In the genomic region with DNA sequence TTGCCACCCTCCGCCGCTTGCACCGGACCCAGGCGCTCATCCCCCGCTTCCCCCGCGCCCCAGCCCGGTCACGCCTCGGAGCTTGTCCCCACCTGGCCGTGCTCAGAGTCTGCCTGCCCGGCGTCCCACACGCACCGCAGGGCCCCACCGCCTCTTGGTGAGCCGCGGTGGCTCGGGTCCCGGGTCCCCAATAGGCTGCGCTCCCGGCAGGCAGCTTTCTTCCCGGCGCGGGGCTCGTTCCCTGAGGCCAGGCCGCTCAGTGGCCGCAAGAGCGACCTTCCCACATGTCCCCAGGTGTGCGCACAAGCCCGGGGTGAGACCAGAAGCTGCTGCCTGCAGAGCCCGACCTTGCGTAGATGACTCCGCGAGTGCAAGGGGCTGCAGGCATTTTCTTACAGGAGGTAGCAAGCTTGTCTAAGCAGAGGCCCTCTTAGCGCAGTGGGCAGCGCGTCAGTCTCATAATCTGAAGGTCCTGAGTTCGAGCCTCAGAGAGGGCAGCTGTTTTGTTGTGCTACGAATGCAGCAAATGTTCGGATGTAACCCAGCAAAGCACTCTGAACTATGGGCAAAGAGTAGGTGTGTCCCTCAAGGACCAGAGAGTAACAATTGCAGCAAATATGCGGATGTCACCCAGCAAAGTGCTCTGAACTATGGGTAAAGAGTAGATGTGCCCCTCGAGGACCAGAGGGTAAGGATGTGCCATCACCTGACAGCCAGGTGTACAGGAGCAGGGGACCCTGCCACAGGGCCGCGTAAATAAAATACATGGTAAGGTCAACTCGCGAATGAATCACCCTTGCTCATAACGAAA, we compare ENCODE assay signal across 1 cellular context.
TF ChIP-seq lines count a peak whose summit lies in the region.

No MANE protein-coding gene starts in this region.

TF ChIP-seq in HepG2, 621 proteins besides CTCF, POLR2A, EP300 and RAD21 (continued from another document and continues in another):
- TF ChIP-seq, protein P1, sequence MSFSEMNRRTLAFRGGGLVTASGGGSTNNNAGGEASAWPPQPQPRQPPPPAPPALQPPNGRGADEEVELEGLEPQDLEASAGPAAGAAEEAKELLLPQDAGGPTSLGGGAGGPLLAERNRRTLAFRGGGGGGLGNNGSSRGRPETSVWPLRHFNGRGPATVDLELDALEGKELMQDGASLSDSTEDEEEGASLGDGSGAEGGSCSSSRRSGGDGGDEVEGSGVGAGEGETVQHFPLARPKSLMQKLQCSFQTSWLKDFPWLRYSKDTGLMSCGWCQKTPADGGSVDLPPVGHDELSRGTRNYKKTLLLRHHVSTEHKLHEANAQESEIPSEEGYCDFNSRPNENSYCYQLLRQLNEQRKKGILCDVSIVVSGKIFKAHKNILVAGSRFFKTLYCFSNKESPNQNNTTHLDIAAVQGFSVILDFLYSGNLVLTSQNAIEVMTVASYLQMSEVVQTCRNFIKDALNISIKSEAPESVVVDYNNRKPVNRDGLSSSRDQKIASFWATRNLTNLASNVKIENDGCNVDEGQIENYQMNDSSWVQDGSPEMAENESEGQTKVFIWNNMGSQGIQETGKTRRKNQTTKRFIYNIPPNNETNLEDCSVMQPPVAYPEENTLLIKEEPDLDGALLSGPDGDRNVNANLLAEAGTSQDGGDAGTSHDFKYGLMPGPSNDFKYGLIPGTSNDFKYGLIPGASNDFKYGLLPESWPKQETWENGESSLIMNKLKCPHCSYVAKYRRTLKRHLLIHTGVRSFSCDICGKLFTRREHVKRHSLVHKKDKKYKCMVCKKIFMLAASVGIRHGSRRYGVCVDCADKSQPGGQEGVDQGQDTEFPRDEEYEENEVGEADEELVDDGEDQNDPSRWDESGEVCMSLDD (CRISPR knock-in tag; IDR thresholded peaks at IDR 0.05; ENCODE audit: borderline replicate concordance): peak; percentile 87; the same call in 1 of the 2 replicates
- TF ChIP-seq, protein P2, sequence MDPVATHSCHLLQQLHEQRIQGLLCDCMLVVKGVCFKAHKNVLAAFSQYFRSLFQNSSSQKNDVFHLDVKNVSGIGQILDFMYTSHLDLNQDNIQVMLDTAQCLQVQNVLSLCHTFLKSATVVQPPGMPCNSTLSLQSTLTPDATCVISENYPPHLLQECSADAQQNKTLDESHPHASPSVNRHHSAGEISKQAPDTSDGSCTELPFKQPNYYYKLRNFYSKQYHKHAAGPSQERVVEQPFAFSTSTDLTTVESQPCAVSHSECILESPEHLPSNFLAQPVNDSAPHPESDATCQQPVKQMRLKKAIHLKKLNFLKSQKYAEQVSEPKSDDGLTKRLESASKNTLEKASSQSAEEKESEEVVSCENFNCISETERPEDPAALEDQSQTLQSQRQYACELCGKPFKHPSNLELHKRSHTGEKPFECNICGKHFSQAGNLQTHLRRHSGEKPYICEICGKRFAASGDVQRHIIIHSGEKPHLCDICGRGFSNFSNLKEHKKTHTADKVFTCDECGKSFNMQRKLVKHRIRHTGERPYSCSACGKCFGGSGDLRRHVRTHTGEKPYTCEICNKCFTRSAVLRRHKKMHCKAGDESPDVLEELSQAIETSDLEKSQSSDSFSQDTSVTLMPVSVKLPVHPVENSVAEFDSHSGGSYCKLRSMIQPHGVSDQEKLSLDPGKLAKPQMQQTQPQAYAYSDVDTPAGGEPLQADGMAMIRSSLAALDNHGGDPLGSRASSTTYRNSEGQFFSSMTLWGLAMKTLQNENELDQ (CRISPR knock-in tag; IDR thresholded peaks at IDR 0.05; ENCODE audit: borderline replicate concordance): peak; percentile 67; the same call in 1 of the 2 replicates
- TF ChIP-seq ETV6 (CRISPR knock-in tag; conservative IDR thresholded peaks at IDR 0.05) (0 out of 2 replicates have a peak, but pooled peaks have one; percentile 64), CBX1 (IDR thresholded peaks at IDR 0.05; ENCODE audit: low read depth) (peak; percentile 43), JDP2 (CRISPR knock-in tag; IDR thresholded peaks at IDR 0.05; ENCODE audit: borderline replicate concordance) (no peak), SIN3B (IDR thresholded peaks at IDR 0.05; ENCODE audit: low read length) (no peak), ZBTB38 (CRISPR knock-in tag; IDR thresholded peaks at IDR 0.05) (no peak; the same call in 1 of the 2 replicates), FOSL1 (CRISPR knock-in tag; IDR thresholded peaks at IDR 0.05; ENCODE audit: borderline replicate concordance) (0 out of 2 replicates have a peak, but pooled peaks have one; percentile 38), SP140L (CRISPR knock-in tag; IDR thresholded peaks at IDR 0.05; ENCODE audit: borderline replicate concordance) (peak; percentile 97), ISL2 (CRISPR knock-in tag; IDR thresholded peaks at IDR 0.05) (peak; percentile 92), ZNF367 (CRISPR knock-in tag; IDR thresholded peaks at IDR 0.05; ENCODE audit: borderline replicate concordance) (0 out of 2 replicates have a peak, but pooled peaks have one; percentile 72), ZMYM4 (CRISPR knock-in tag; IDR thresholded peaks at IDR 0.05) (peak; percentile 86), ZNF569 (CRISPR knock-in tag; IDR thresholded peaks at IDR 0.05; ENCODE audit: borderline replicate concordance) (0 out of 2 replicates have a peak, but pooled peaks have one; percentile 67), YEATS4 (CRISPR knock-in tag; IDR thresholded peaks at IDR 0.05; ENCODE audit: borderline replicate concordance) (peak; percentile 67), ZSCAN22 (CRISPR knock-in tag; IDR thresholded peaks at IDR 0.05) (peak; percentile 67; the same call in 1 of the 2 replicates), ZNF709 (CRISPR knock-in tag; IDR thresholded peaks at IDR 0.05) (peak; percentile 73; the same call in 1 of the 2 replicates), DNMT3B (CRISPR knock-in tag; conservative IDR thresholded peaks at IDR 0.05) (peak; percentile 93), ZNF263 (CRISPR knock-in tag; IDR thresholded peaks at IDR 0.05) (peak; percentile 76), ZNF619 (CRISPR knock-in tag; IDR thresholded peaks at IDR 0.05) (peak; percentile 96), KLF16 (CRISPR knock-in tag; IDR thresholded peaks at IDR 0.05) (peak in 1 of 2 experiments; percentile 98; a peak in 2 of 4 replicates), SNAPC2 (CRISPR knock-in tag; IDR thresholded peaks at IDR 0.05) (peak; percentile 63; the same call in 1 of the 2 replicates), ZNF670 (CRISPR knock-in tag; IDR thresholded peaks at IDR 0.05; ENCODE audit: borderline replicate concordance) (no peak; the same call in 1 of the 2 replicates), ZNF629 (CRISPR knock-in tag; conservative IDR thresholded peaks at IDR 0.05) (peak; percentile 78)
- TF ChIP-seq, protein P3, sequence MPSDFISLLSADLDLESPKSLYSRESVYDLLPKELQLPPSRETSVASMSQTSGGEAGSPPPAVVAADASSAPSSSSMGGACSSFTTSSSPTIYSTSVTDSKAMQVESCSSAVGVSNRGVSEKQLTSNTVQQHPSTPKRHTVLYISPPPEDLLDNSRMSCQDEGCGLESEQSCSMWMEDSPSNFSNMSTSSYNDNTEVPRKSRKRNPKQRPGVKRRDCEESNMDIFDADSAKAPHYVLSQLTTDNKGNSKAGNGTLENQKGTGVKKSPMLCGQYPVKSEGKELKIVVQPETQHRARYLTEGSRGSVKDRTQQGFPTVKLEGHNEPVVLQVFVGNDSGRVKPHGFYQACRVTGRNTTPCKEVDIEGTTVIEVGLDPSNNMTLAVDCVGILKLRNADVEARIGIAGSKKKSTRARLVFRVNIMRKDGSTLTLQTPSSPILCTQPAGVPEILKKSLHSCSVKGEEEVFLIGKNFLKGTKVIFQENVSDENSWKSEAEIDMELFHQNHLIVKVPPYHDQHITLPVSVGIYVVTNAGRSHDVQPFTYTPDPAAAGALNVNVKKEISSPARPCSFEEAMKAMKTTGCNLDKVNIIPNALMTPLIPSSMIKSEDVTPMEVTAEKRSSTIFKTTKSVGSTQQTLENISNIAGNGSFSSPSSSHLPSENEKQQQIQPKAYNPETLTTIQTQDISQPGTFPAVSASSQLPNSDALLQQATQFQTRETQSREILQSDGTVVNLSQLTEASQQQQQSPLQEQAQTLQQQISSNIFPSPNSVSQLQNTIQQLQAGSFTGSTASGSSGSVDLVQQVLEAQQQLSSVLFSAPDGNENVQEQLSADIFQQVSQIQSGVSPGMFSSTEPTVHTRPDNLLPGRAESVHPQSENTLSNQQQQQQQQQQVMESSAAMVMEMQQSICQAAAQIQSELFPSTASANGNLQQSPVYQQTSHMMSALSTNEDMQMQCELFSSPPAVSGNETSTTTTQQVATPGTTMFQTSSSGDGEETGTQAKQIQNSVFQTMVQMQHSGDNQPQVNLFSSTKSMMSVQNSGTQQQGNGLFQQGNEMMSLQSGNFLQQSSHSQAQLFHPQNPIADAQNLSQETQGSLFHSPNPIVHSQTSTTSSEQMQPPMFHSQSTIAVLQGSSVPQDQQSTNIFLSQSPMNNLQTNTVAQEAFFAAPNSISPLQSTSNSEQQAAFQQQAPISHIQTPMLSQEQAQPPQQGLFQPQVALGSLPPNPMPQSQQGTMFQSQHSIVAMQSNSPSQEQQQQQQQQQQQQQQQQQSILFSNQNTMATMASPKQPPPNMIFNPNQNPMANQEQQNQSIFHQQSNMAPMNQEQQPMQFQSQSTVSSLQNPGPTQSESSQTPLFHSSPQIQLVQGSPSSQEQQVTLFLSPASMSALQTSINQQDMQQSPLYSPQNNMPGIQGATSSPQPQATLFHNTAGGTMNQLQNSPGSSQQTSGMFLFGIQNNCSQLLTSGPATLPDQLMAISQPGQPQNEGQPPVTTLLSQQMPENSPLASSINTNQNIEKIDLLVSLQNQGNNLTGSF (CRISPR knock-in tag; IDR thresholded peaks at IDR 0.05): peak; percentile 81
- TF ChIP-seq, protein P4, sequence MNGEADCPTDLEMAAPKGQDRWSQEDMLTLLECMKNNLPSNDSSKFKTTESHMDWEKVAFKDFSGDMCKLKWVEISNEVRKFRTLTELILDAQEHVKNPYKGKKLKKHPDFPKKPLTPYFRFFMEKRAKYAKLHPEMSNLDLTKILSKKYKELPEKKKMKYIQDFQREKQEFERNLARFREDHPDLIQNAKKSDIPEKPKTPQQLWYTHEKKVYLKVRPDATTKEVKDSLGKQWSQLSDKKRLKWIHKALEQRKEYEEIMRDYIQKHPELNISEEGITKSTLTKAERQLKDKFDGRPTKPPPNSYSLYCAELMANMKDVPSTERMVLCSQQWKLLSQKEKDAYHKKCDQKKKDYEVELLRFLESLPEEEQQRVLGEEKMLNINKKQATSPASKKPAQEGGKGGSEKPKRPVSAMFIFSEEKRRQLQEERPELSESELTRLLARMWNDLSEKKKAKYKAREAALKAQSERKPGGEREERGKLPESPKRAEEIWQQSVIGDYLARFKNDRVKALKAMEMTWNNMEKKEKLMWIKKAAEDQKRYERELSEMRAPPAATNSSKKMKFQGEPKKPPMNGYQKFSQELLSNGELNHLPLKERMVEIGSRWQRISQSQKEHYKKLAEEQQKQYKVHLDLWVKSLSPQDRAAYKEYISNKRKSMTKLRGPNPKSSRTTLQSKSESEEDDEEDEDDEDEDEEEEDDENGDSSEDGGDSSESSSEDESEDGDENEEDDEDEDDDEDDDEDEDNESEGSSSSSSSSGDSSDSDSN (CRISPR knock-in tag; IDR thresholded peaks at IDR 0.05): peak; percentile 100
- TF ChIP-seq, protein P5, sequence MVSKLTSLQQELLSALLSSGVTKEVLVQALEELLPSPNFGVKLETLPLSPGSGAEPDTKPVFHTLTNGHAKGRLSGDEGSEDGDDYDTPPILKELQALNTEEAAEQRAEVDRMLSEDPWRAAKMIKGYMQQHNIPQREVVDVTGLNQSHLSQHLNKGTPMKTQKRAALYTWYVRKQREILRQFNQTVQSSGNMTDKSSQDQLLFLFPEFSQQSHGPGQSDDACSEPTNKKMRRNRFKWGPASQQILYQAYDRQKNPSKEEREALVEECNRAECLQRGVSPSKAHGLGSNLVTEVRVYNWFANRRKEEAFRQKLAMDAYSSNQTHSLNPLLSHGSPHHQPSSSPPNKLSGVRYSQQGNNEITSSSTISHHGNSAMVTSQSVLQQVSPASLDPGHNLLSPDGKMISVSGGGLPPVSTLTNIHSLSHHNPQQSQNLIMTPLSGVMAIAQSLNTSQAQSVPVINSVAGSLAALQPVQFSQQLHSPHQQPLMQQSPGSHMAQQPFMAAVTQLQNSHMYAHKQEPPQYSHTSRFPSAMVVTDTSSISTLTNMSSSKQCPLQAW (CRISPR knock-in tag; IDR thresholded peaks at IDR 0.05): peak; percentile 98
- TF ChIP-seq, protein P6, sequence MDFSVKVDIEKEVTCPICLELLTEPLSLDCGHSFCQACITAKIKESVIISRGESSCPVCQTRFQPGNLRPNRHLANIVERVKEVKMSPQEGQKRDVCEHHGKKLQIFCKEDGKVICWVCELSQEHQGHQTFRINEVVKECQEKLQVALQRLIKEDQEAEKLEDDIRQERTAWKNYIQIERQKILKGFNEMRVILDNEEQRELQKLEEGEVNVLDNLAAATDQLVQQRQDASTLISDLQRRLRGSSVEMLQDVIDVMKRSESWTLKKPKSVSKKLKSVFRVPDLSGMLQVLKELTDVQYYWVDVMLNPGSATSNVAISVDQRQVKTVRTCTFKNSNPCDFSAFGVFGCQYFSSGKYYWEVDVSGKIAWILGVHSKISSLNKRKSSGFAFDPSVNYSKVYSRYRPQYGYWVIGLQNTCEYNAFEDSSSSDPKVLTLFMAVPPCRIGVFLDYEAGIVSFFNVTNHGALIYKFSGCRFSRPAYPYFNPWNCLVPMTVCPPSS (IDR thresholded peaks at IDR 0.05): no peak
- TF ChIP-seq, protein P7, sequence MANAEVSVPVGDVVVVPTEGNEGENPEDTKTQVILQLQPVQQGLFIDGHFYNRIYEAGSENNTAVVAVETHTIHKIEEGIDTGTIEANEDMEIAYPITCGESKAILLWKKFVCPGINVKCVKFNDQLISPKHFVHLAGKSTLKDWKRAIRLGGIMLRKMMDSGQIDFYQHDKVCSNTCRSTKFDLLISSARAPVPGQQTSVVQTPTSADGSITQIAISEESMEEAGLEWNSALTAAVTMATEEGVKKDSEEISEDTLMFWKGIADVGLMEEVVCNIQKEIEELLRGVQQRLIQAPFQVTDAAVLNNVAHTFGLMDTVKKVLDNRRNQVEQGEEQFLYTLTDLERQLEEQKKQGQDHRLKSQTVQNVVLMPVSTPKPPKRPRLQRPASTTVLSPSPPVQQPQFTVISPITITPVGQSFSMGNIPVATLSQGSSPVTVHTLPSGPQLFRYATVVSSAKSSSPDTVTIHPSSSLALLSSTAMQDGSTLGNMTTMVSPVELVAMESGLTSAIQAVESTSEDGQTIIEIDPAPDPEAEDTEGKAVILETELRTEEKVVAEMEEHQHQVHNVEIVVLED (CRISPR knock-in tag; IDR thresholded peaks at IDR 0.05; ENCODE audit: borderline replicate concordance): peak; percentile 83; the same call in 1 of the 2 replicates
- TF ChIP-seq, protein P8, sequence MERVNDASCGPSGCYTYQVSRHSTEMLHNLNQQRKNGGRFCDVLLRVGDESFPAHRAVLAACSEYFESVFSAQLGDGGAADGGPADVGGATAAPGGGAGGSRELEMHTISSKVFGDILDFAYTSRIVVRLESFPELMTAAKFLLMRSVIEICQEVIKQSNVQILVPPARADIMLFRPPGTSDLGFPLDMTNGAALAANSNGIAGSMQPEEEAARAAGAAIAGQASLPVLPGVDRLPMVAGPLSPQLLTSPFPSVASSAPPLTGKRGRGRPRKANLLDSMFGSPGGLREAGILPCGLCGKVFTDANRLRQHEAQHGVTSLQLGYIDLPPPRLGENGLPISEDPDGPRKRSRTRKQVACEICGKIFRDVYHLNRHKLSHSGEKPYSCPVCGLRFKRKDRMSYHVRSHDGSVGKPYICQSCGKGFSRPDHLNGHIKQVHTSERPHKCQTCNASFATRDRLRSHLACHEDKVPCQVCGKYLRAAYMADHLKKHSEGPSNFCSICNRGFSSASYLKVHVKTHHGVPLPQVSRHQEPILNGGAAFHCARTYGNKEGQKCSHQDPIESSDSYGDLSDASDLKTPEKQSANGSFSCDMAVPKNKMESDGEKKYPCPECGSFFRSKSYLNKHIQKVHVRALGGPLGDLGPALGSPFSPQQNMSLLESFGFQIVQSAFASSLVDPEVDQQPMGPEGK (CRISPR knock-in tag; IDR thresholded peaks at IDR 0.05): peak; percentile 71
- TF ChIP-seq, protein P9, sequence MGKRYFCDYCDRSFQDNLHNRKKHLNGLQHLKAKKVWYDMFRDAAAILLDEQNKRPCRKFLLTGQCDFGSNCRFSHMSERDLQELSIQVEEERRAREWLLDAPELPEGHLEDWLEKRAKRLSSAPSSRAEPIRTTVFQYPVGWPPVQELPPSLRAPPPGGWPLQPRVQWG (CRISPR knock-in tag; IDR thresholded peaks at IDR 0.05; ENCODE audit: borderline replicate concordance, low read depth): no peak
